Comparison of ENCODE assay signal across 29 cellular contexts in genomic region chr3:99515891-99516290, GRCh38.
"Had no signal": no experiment of that assay in that cellular context is flagged by ENCODE, and none has a peak within 500 bp of the region (broad histone marks: within the 10 kb centered on the region; RNA-seq: fewer than 3 reads in every experiment).

No MANE protein-coding gene starts in this region.

- H3K9me3 ChIP-seq: Peyer's patch, SJSA1, SK-N-SH had no signal

- DNase-seq: Karpas-422, KBM-7, MM.1S, MV-4-11, NCI-H1092, NCI-H1105, NCI-H1417 treated with DMSO at 0.1 percent for 48 hours, NCI-H1436 treated with DMSO at 0.1 percent for 48 hours, NCI-H1694 treated with DMSO at 0.1 percent for 48 hours, NCI-H187 treated with DMSO at 0.1 percent for 48 hours, NCI-H2029, NCI-H2081, NCI-H2171 treated with DMSO at 0.1 percent for 48 hours, NCI-H2227 treated with DMSO at 0.1 percent for 48 hours, NCI-H345, NCI-H446, NCI-H510A treated with DMSO at 0.1 percent for 48 hours, NCI-H524 treated with DMSO at 0.1 percent for 48 hours, NCI-H526 treated with DMSO at 0.1 percent for 48 hours, NCI-H774, OCI-M1, PC-3, Peyer's patch, Right ventricle myocardium superior, RPMI8226, SHP77 treated with DMSO at 0.1 percent for 48 hours, SK-N-SH had no signal

- H3K27me3 ChIP-seq: Peyer's patch, SJSA1 had no signal

- H3K27ac ChIP-seq: KMS-11, Peyer's patch, SJSA1 had no signal

- H3K4me1 ChIP-seq: Peyer's patch, SJSA1 had no signal

- H3K4me3 ChIP-seq: Peyer's patch, SJSA1 had no signal

- H3K36me3 ChIP-seq: Peyer's patch, SJSA1 had no signal
